1 cellular context compared by ENCODE assay signal in the genomic region with DNA sequence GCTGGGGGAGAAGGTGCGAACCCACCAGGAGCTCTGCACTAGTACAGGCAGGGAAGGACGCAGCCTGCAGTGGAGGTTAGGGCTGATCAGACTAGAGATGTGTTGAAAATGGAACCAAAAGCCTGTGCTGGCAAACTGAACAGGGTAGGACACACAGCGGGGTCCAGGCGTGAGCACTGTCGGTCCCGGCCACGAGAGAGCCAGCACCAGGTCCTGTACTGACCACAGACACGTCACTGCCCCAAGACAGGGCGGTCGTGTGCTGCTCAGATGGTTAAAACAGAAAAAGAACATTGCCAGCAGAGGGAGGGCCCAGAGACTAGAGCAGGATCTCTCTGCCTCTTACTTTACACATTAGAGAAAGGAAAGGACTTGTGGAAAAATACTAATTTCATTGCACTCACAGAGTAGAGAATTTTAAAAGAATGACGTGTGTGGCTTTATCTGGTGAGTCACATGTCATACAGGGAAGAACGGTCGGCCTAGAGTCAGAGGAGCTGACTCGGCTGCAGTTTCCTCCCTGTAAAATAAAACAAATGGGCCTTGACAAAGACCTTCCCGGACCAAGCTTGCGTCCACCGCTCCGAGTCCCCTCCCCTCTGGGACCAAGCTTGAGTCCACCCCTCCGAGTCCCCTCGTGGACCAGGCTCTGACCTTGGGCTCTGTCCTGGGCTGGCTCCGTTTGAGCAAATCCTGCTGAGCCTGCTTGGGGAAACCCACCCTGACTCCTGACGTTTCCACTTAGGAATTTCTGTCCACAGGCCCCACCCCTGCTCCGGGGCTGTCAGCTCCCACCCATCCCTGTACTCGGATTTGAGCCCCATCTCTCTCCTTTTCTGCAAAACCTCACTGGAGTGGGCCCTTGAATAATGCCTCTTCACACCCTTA.
TF ChIP-seq lines count a peak whose summit lies in the region.

No MANE protein-coding gene starts in this region.

TF ChIP-seq in HepG2, 621 proteins besides CTCF, POLR2A, EP300 and RAD21 (continued from another document and continues in another):
- TF ChIP-seq ZFP41 (CRISPR knock-in tag; IDR thresholded peaks at IDR 0.05; ENCODE audit: borderline replicate concordance) (no peak), ZNF274 (CRISPR knock-in tag; IDR thresholded peaks at IDR 0.05) (peak; percentile 66; the same call in 1 of the 2 replicates), ZMYM2 (CRISPR knock-in tag; IDR thresholded peaks at IDR 0.05) (peak; percentile 77), ZNF24 (IDR thresholded peaks at IDR 0.05) (no peak), NFYB (CRISPR knock-in tag; IDR thresholded peaks at IDR 0.05) (no peak), POLR2AphosphoS5 (IDR thresholded peaks at IDR 0.05; ENCODE audit: low read depth, low read length) (peak; percentile 61), ZSCAN30 (CRISPR knock-in tag; IDR thresholded peaks at IDR 0.05) (0 out of 2 replicates have a peak, but pooled peaks have one; percentile 69), FOXM1 (CRISPR knock-in tag; IDR thresholded peaks at IDR 0.05) (no peak), SRY (CRISPR knock-in tag; IDR thresholded peaks at IDR 0.05) (no peak; the same call in none of the 2 replicates), ZNF775 (CRISPR knock-in tag; IDR thresholded peaks at IDR 0.05; ENCODE audit: borderline replicate concordance) (no peak), ZBTB42 (CRISPR knock-in tag; IDR thresholded peaks at IDR 0.05) (no peak), TBL1XR1 (IDR thresholded peaks at IDR 0.05; ENCODE audit: borderline replicate concordance, low read length, partially characterized antibody) (no peak), EED (CRISPR knock-in tag; IDR thresholded peaks at IDR 0.05) (no peak), ZNF121 (CRISPR knock-in tag; IDR thresholded peaks at IDR 0.05) (no peak), PHB2 (IDR thresholded peaks at IDR 0.05; ENCODE audit: partially characterized antibody) (no peak), IKZF4 (CRISPR knock-in tag; IDR thresholded peaks at IDR 0.05; ENCODE audit: borderline replicate concordance, low read depth, not compliant biosample characterization) (no peak), KMT2A (CRISPR knock-in tag; IDR thresholded peaks at IDR 0.05) (peak; percentile 24; the same call in 1 of the 2 replicates), ARNT2 (CRISPR knock-in tag; IDR thresholded peaks at IDR 0.05; ENCODE audit: low read depth) (peak; percentile 66), AHR (CRISPR knock-in tag; IDR thresholded peaks at IDR 0.05) (peak; percentile 10), ZNF282 (IDR thresholded peaks at IDR 0.05; ENCODE audit: partially characterized antibody) (no peak), PHF5A (CRISPR knock-in tag; IDR thresholded peaks at IDR 0.05; ENCODE audit: low read depth, unreplicated experiment) (no peak), ZNF451 (CRISPR knock-in tag; IDR thresholded peaks at IDR 0.05) (no peak), JDP2 (CRISPR knock-in tag; IDR thresholded peaks at IDR 0.05; ENCODE audit: borderline replicate concordance) (no peak), AKAP8 (CRISPR knock-in tag; IDR thresholded peaks at IDR 0.05) (no peak), SP2 (CRISPR knock-in tag; IDR thresholded peaks at IDR 0.05) (0 out of 2 replicates have a peak, but pooled peaks have one; percentile 7), RORA (CRISPR knock-in tag; IDR thresholded peaks at IDR 0.05) (no peak)
- TF ChIP-seq, protein P1, sequence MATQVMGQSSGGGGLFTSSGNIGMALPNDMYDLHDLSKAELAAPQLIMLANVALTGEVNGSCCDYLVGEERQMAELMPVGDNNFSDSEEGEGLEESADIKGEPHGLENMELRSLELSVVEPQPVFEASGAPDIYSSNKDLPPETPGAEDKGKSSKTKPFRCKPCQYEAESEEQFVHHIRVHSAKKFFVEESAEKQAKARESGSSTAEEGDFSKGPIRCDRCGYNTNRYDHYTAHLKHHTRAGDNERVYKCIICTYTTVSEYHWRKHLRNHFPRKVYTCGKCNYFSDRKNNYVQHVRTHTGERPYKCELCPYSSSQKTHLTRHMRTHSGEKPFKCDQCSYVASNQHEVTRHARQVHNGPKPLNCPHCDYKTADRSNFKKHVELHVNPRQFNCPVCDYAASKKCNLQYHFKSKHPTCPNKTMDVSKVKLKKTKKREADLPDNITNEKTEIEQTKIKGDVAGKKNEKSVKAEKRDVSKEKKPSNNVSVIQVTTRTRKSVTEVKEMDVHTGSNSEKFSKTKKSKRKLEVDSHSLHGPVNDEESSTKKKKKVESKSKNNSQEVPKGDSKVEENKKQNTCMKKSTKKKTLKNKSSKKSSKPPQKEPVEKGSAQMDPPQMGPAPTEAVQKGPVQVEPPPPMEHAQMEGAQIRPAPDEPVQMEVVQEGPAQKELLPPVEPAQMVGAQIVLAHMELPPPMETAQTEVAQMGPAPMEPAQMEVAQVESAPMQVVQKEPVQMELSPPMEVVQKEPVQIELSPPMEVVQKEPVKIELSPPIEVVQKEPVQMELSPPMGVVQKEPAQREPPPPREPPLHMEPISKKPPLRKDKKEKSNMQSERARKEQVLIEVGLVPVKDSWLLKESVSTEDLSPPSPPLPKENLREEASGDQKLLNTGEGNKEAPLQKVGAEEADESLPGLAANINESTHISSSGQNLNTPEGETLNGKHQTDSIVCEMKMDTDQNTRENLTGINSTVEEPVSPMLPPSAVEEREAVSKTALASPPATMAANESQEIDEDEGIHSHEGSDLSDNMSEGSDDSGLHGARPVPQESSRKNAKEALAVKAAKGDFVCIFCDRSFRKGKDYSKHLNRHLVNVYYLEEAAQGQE (IDR thresholded peaks at IDR 0.05; ENCODE audit: borderline replicate concordance in 1 of 2, low read depth in 1 of 2, low read length in 2 of 2) = peak in 1 of 2 experiments; percentile 36; a peak in 1 of 4 replicates
- TF ChIP-seq, protein P2, sequence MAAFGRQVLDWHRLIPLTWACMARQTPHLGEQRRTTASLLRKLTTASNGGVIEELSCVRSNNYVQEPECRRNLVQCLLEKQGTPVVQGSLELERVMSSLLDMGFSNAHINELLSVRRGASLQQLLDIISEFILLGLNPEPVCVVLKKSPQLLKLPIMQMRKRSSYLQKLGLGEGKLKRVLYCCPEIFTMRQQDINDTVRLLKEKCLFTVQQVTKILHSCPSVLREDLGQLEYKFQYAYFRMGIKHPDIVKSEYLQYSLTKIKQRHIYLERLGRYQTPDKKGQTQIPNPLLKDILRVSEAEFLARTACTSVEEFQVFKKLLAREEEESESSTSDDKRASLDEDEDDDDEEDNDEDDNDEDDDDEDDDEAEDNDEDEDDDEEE (CRISPR knock-in tag; IDR thresholded peaks at IDR 0.05) = peak; percentile 83; the same call in 1 of the 2 replicates
- TF ChIP-seq, protein P3, sequence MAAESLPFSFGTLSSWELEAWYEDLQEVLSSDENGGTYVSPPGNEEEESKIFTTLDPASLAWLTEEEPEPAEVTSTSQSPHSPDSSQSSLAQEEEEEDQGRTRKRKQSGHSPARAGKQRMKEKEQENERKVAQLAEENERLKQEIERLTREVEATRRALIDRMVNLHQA (CRISPR knock-in tag; IDR thresholded peaks at IDR 0.05) = no peak
- TF ChIP-seq, protein P4, sequence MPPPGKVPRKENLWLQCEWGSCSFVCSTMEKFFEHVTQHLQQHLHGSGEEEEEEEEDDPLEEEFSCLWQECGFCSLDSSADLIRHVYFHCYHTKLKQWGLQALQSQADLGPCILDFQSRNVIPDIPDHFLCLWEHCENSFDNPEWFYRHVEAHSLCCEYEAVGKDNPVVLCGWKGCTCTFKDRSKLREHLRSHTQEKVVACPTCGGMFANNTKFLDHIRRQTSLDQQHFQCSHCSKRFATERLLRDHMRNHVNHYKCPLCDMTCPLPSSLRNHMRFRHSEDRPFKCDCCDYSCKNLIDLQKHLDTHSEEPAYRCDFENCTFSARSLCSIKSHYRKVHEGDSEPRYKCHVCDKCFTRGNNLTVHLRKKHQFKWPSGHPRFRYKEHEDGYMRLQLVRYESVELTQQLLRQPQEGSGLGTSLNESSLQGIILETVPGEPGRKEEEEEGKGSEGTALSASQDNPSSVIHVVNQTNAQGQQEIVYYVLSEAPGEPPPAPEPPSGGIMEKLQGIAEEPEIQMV (CRISPR knock-in tag; IDR thresholded peaks at IDR 0.05; ENCODE audit: low read depth) = no peak; the same call in 1 of the 2 replicates
- TF ChIP-seq, protein P5, sequence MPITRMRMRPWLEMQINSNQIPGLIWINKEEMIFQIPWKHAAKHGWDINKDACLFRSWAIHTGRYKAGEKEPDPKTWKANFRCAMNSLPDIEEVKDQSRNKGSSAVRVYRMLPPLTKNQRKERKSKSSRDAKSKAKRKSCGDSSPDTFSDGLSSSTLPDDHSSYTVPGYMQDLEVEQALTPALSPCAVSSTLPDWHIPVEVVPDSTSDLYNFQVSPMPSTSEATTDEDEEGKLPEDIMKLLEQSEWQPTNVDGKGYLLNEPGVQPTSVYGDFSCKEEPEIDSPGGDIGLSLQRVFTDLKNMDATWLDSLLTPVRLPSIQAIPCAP (CRISPR knock-in tag; IDR thresholded peaks at IDR 0.05; ENCODE audit: low read depth) = no peak
- TF ChIP-seq, protein P6, sequence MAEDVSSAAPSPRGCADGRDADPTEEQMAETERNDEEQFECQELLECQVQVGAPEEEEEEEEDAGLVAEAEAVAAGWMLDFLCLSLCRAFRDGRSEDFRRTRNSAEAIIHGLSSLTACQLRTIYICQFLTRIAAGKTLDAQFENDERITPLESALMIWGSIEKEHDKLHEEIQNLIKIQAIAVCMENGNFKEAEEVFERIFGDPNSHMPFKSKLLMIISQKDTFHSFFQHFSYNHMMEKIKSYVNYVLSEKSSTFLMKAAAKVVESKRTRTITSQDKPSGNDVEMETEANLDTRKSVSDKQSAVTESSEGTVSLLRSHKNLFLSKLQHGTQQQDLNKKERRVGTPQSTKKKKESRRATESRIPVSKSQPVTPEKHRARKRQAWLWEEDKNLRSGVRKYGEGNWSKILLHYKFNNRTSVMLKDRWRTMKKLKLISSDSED (CRISPR knock-in tag; IDR thresholded peaks at IDR 0.05) = no peak
- TF ChIP-seq, protein P7, sequence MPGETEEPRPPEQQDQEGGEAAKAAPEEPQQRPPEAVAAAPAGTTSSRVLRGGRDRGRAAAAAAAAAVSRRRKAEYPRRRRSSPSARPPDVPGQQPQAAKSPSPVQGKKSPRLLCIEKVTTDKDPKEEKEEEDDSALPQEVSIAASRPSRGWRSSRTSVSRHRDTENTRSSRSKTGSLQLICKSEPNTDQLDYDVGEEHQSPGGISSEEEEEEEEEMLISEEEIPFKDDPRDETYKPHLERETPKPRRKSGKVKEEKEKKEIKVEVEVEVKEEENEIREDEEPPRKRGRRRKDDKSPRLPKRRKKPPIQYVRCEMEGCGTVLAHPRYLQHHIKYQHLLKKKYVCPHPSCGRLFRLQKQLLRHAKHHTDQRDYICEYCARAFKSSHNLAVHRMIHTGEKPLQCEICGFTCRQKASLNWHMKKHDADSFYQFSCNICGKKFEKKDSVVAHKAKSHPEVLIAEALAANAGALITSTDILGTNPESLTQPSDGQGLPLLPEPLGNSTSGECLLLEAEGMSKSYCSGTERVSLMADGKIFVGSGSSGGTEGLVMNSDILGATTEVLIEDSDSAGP (CRISPR knock-in tag; IDR thresholded peaks at IDR 0.05; ENCODE audit: borderline replicate concordance) = peak; percentile 87; the same call in 1 of the 2 replicates
- TF ChIP-seq, protein P8, sequence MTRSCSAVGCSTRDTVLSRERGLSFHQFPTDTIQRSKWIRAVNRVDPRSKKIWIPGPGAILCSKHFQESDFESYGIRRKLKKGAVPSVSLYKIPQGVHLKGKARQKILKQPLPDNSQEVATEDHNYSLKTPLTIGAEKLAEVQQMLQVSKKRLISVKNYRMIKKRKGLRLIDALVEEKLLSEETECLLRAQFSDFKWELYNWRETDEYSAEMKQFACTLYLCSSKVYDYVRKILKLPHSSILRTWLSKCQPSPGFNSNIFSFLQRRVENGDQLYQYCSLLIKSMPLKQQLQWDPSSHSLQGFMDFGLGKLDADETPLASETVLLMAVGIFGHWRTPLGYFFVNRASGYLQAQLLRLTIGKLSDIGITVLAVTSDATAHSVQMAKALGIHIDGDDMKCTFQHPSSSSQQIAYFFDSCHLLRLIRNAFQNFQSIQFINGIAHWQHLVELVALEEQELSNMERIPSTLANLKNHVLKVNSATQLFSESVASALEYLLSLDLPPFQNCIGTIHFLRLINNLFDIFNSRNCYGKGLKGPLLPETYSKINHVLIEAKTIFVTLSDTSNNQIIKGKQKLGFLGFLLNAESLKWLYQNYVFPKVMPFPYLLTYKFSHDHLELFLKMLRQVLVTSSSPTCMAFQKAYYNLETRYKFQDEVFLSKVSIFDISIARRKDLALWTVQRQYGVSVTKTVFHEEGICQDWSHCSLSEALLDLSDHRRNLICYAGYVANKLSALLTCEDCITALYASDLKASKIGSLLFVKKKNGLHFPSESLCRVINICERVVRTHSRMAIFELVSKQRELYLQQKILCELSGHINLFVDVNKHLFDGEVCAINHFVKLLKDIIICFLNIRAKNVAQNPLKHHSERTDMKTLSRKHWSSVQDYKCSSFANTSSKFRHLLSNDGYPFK (CRISPR knock-in tag; IDR thresholded peaks at IDR 0.05; ENCODE audit: borderline replicate concordance) = peak; percentile 65; the same call in 1 of the 2 replicates
- TF ChIP-seq, protein P9, sequence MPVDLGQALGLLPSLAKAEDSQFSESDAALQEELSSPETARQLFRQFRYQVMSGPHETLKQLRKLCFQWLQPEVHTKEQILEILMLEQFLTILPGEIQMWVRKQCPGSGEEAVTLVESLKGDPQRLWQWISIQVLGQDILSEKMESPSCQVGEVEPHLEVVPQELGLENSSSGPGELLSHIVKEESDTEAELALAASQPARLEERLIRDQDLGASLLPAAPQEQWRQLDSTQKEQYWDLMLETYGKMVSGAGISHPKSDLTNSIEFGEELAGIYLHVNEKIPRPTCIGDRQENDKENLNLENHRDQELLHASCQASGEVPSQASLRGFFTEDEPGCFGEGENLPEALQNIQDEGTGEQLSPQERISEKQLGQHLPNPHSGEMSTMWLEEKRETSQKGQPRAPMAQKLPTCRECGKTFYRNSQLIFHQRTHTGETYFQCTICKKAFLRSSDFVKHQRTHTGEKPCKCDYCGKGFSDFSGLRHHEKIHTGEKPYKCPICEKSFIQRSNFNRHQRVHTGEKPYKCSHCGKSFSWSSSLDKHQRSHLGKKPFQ (CRISPR knock-in tag; IDR thresholded peaks at IDR 0.05; ENCODE audit: insufficient replicate concordance) = peak; percentile 66
- TF ChIP-seq, protein P10, sequence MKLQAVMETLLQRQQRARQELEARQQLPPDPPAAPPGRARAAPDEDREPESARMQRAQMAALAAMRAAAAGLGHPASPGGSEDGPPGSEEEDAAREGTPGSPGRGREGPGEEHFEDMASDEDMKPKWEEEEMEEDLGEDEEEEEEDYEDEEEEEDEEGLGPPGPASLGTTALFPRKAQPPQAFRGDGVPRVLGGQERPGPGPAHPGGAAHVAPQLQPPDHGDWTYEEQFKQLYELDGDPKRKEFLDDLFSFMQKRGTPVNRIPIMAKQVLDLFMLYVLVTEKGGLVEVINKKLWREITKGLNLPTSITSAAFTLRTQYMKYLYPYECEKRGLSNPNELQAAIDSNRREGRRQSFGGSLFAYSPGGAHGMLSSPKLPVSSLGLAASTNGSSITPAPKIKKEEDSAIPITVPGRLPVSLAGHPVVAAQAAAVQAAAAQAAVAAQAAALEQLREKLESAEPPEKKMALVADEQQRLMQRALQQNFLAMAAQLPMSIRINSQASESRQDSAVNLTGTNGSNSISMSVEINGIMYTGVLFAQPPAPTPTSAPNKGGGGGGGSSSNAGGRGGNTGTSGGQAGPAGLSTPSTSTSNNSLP (IDR thresholded peaks at IDR 0.05; ENCODE audit: low read depth, low read length) = no peak
- TF ChIP-seq, protein P11, sequence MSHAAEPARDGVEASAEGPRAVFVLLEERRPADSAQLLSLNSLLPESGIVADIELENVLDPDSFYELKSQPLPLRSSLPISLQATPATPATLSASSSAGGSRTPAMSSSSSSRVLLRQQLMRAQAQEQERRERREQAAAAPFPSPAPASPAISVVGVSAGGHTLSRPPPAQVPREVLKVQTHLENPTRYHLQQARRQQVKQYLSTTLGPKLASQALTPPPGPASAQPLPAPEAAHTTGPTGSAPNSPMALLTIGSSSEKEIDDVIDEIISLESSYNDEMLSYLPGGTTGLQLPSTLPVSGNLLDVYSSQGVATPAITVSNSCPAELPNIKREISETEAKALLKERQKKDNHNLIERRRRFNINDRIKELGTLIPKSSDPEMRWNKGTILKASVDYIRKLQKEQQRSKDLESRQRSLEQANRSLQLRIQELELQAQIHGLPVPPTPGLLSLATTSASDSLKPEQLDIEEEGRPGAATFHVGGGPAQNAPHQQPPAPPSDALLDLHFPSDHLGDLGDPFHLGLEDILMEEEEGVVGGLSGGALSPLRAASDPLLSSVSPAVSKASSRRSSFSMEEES (CRISPR knock-in tag; IDR thresholded peaks at IDR 0.05) = peak; percentile 11; the same call in 1 of the 2 replicates
